ENCODE assay signal across 20 cellular contexts in genomic region chr2:71422786-71423185, GRCh38. TPM values are rescaled to one million over a fixed set of nuclear protein-coding genes. Genes with fewer than 3 reads are reported as not detected.
DNase-seq lines count a peak whose midpoint lies in the region; ATAC-seq and TF ChIP-seq lines count a peak whose summit lies in the region.
"Had no signal": no experiment of that assay in that cellular context is flagged by ENCODE, and none has a peak within 500 bp of the region (broad histone marks: within the 10 kb centered on the region; RNA-seq: fewer than 3 reads in every experiment).

No MANE protein-coding gene starts in this region.

- no peak for DNase-seq in natural killer cell
- no peak for DNase-seq in natural killer cell treated with Interleukin-12 subunit alpha and Interleukin-12 subunit beta and Interleukin-15 and Interleukin-18, amount 100 ng/mL, for 72 hours (ENCODE audit: low spot score)
- DNase-seq in dermis blood vessel endothelial cell: peak; percentile 42
- no peak for DNase-seq in mesothelial cell of epicardium (ENCODE audit: low spot score in 2 of 2, unreplicated experiment in 2 of 2)
- DNase-seq in activated CD4-positive, alpha-beta T cell treated with anti-CD3 and anti-CD28 coated beads, Interleukin-2, amount 50 U/mL, for 1 hour: no peak
- DNase-seq in activated CD8-positive, alpha-beta T cell treated with anti-CD3 and anti-CD28 coated beads for 36 hours: no peak
- DNase-seq in activated CD8-positive, alpha-beta memory T cell treated with anti-CD3 and anti-CD28 coated beads, Interleukin-2, amount 10 ng/mL, durations not matched to agents 7 days and 5 days: no peak
- DNase-seq: Calu3; CD4-positive, alpha-beta T cell; DMS53; EL; GOT3; NCI-H1417; NCI-H187; NCI-H226; NCI-H524 treated with DMSO at 0.1 percent for 48 hours; RPMI8226; SIG-M5 had no signal

- intact Hi-C loops in natural killer cell (cut with micrococcal nuclease): no loop called here
- intact Hi-C loops in activated CD8-positive, alpha-beta T cell treated with anti-CD3 and anti-CD28 coated beads for 36 hours (cut with micrococcal nuclease): no loop called here

- POLR2A ChIA-PET in activated CD8-positive, alpha-beta T cell treated with anti-CD3 and anti-CD28 coated beads for 36 hours (lab: Charles Lee): no interaction called here

- H3K27me3 Mint-ChIP-seq in natural killer cell (ENCODE audit: low read depth in 2 of 2): no peaks in the 10 kb centered on the region
- no peaks in the 10 kb centered on the region for H3K27me3 Mint-ChIP-seq in natural killer cell treated with Interleukin-12 subunit alpha and Interleukin-12 subunit beta and Interleukin-15 and Interleukin-18, amount 100 ng/mL, for 72 hours
- no peaks in the 10 kb centered on the region for H3K27me3 Mint-ChIP-seq in mesothelial cell of epicardium (ENCODE audit: low read depth)
- no peaks in the 10 kb centered on the region for H3K27me3 Mint-ChIP-seq in activated CD8-positive, alpha-beta T cell treated with anti-CD3 and anti-CD28 coated beads for 36 hours
- no peaks in the 10 kb centered on the region for H3K27me3 Mint-ChIP-seq in activated CD8-positive, alpha-beta memory T cell treated with anti-CD3 and anti-CD28 coated beads, Interleukin-2, amount 10 ng/mL, durations not matched to agents 7 days and 5 days
- H3K27me3 Mint-ChIP-seq: CD4-positive, alpha-beta T cell had no signal

- CTCF ChIA-PET in activated CD8-positive, alpha-beta T cell treated with anti-CD3 and anti-CD28 coated beads for 36 hours (lab: Charles Lee): interaction anchor here (0.8 kb wide), 1 partner anchor 17 kb away, joined by 3 read pairs; no protein-coding TSS in a partner anchor
- CTCF ChIA-PET in activated CD8-positive, alpha-beta memory T cell treated with anti-CD3 and anti-CD28 coated beads, Interleukin-2, amount 10 ng/mL, durations not matched to agents 7 days and 5 days (lab: Charles Lee): interaction anchor here (1.0 kb wide), 1 partner anchor 91 kb away, joined by 3 read pairs; the partner anchor contains the start of gene ZNF638

- TF ChIP-seq CTCF in natural killer cell (IDR thresholded peaks at IDR 0.05): no peak
- TF ChIP-seq CTCF in mesothelial cell of epicardium (IDR thresholded peaks at IDR 0.05; ENCODE audit: unreplicated experiment): no peak
- no peak for TF ChIP-seq CTCF in activated CD8-positive, alpha-beta T cell treated with anti-CD3 and anti-CD28 coated beads for 36 hours (IDR thresholded peaks at IDR 0.05)

- H3K4me1 Mint-ChIP-seq in natural killer cell: peaks cover 5% of the 10 kb centered on the region in 2 donors
- H3K4me1 Mint-ChIP-seq in natural killer cell treated with Interleukin-12 subunit alpha and Interleukin-12 subunit beta and Interleukin-15 and Interleukin-18, amount 100 ng/mL, for 72 hours (ENCODE audit: low read depth in 2 of 2): peaks cover under 1 to 3% of the 10 kb centered on the region in 2 donors
- peaks cover 5% of the 10 kb centered on the region for H3K4me1 Mint-ChIP-seq in mesothelial cell of epicardium
- H3K4me1 Mint-ChIP-seq in activated CD8-positive, alpha-beta T cell treated with anti-CD3 and anti-CD28 coated beads for 36 hours (ENCODE audit: low read depth): peaks cover 4% of the 10 kb centered on the region
- peaks cover 7% of the 10 kb centered on the region for H3K4me1 Mint-ChIP-seq in activated CD8-positive, alpha-beta memory T cell treated with anti-CD3 and anti-CD28 coated beads, Interleukin-2, amount 10 ng/mL, durations not matched to agents 7 days and 5 days

- H3K27ac Mint-ChIP-seq in natural killer cell (peak overlapping the region; percentile 5 to 16), mesothelial cell of epicardium (peak overlapping the region; percentile 1)
- peak overlapping the region in 1 of 2 donors; percentile 7 for H3K27ac Mint-ChIP-seq in natural killer cell treated with Interleukin-12 subunit alpha and Interleukin-12 subunit beta and Interleukin-15 and Interleukin-18, amount 100 ng/mL, for 72 hours
- H3K27ac Mint-ChIP-seq in activated CD8-positive, alpha-beta T cell treated with anti-CD3 and anti-CD28 coated beads for 36 hours: no peak overlapping the region
- no peak overlapping the region for H3K27ac Mint-ChIP-seq in activated CD8-positive, alpha-beta memory T cell treated with anti-CD3 and anti-CD28 coated beads, Interleukin-2, amount 10 ng/mL, durations not matched to agents 7 days and 5 days
- H3K27ac Mint-ChIP-seq: CD4-positive, alpha-beta T cell had no signal

- ATAC-seq in natural killer cell: no peak
- no peak for ATAC-seq in natural killer cell treated with Interleukin-12 subunit alpha and Interleukin-12 subunit beta and Interleukin-15 and Interleukin-18, amount 100 ng/mL, for 72 hours
- ATAC-seq in GM21529 (IDR thresholded peaks at IDR 0.05; ENCODE audit: unreplicated experiment): no peak
- no peak for ATAC-seq in activated CD8-positive, alpha-beta T cell treated with anti-CD3 and anti-CD28 coated beads for 36 hours
- no peak for ATAC-seq in activated CD8-positive, alpha-beta memory T cell treated with anti-CD3 and anti-CD28 coated beads, Interleukin-2, amount 10 ng/mL, durations not matched to agents 7 days and 5 days
- ATAC-seq: GM12878 had no signal

- H3K9me3 Mint-ChIP-seq in natural killer cell: no peaks in the 10 kb centered on the region
- no peaks in the 10 kb centered on the region for H3K9me3 Mint-ChIP-seq in natural killer cell treated with Interleukin-12 subunit alpha and Interleukin-12 subunit beta and Interleukin-15 and Interleukin-18, amount 100 ng/mL, for 72 hours
- no peaks in the 10 kb centered on the region for H3K9me3 Mint-ChIP-seq in mesothelial cell of epicardium
- H3K9me3 Mint-ChIP-seq in activated CD8-positive, alpha-beta T cell treated with anti-CD3 and anti-CD28 coated beads for 36 hours: no peaks in the 10 kb centered on the region
- H3K9me3 Mint-ChIP-seq in activated CD8-positive, alpha-beta memory T cell treated with anti-CD3 and anti-CD28 coated beads, Interleukin-2, amount 10 ng/mL, durations not matched to agents 7 days and 5 days (ENCODE audit: low read depth): no peaks in the 10 kb centered on the region
- H3K9me3 Mint-ChIP-seq: CD4-positive, alpha-beta T cell had no signal

- H3K36me3 Mint-ChIP-seq in natural killer cell (peaks cover 28% of the 10 kb centered on the region), mesothelial cell of epicardium (peaks cover 39% of the 10 kb centered on the region)
- H3K36me3 Mint-ChIP-seq in natural killer cell treated with Interleukin-12 subunit alpha and Interleukin-12 subunit beta and Interleukin-15 and Interleukin-18, amount 100 ng/mL, for 72 hours: peaks cover 26% of the 10 kb centered on the region
- H3K36me3 Mint-ChIP-seq in activated CD8-positive, alpha-beta T cell treated with anti-CD3 and anti-CD28 coated beads for 36 hours (ENCODE audit: low read depth): peaks cover 28% of the 10 kb centered on the region
- peaks cover 34% of the 10 kb centered on the region for H3K36me3 Mint-ChIP-seq in activated CD8-positive, alpha-beta memory T cell treated with anti-CD3 and anti-CD28 coated beads, Interleukin-2, amount 10 ng/mL, durations not matched to agents 7 days and 5 days

- H3K4me3 Mint-ChIP-seq in natural killer cell: no peak overlapping the region
- no peak overlapping the region for H3K4me3 Mint-ChIP-seq in natural killer cell treated with Interleukin-12 subunit alpha and Interleukin-12 subunit beta and Interleukin-15 and Interleukin-18, amount 100 ng/mL, for 72 hours
- no peak overlapping the region for H3K4me3 Mint-ChIP-seq in mesothelial cell of epicardium
- H3K4me3 Mint-ChIP-seq in activated CD8-positive, alpha-beta T cell treated with anti-CD3 and anti-CD28 coated beads for 36 hours: no peak overlapping the region
- no peak overlapping the region for H3K4me3 Mint-ChIP-seq in activated CD8-positive, alpha-beta memory T cell treated with anti-CD3 and anti-CD28 coated beads, Interleukin-2, amount 10 ng/mL, durations not matched to agents 7 days and 5 days
- H3K4me3 Mint-ChIP-seq: CD4-positive, alpha-beta T cell had no signal

RNA-seq across cellular contexts. Expression of gene DYSF, which starts 30.6 kb away (rescaled TPM):
- total RNA-seq in natural killer cell (10 to 100 TPM; 11.4 to 19.5 (median 12.4) TPM), dermis blood vessel endothelial cell (145 and 268 TPM in 2 replicates), mesothelial cell of epicardium (0.96 to 2.1 TPM (median 1.4 TPM) in 3 replicates)
- total RNA-seq in natural killer cell treated with Interleukin-12 subunit alpha and Interleukin-12 subunit beta and Interleukin-15 and Interleukin-18, amount 100 ng/mL, for 72 hours: 10 to 100 TPM; 23.0 to 36.6 TPM
- 1 to 10 TPM; 3.5 to 3.8 TPM for total RNA-seq in activated CD8-positive, alpha-beta T cell treated with anti-CD3 and anti-CD28 coated beads for 36 hours
- 1 to 10 TPM; 7.3 to 8.9 TPM for total RNA-seq in activated CD8-positive, alpha-beta memory T cell treated with anti-CD3 and anti-CD28 coated beads, Interleukin-2, amount 10 ng/mL, durations not matched to agents 7 days and 5 days

Comparison
In these comparisons a context has a peak if more than half of its experiments do, and no peak if none do; other contexts are left out.
1. H3K27ac Mint-ChIP-seq: peak in natural killer cell (2 of 2) and mesothelial cell of epicardium (single experiment); none in activated CD8-positive, alpha-beta T cell treated with anti-CD3 and anti-CD28 coated beads for 36 hours (single experiment) and activated CD8-positive, alpha-beta memory T cell treated with anti-CD3 and anti-CD28 coated beads, Interleukin-2, amount 10 ng/mL, durations not matched to agents 7 days and 5 days (single experiment).